1 cellular context compared by ENCODE assay signal in the genomic region with DNA sequence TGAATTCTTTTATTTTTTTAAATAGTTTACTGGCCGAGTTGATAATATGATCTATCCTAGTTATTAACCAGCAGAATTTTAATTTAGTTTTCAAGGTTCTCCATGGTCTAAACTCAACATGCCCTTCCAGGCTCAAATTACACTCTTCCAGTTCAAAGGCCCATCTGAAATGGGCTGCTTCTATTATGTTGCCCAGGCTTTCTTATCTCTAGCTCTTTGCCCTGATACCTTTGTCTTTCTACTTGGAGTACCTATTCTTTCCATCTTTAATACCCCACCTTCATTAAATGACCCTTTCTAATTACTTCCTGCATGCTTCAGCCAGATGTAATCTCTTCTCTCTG.
TF ChIP-seq lines count a peak whose summit lies in the region.

No MANE protein-coding gene starts in this region.

TF ChIP-seq in HepG2, 621 proteins besides CTCF, POLR2A, EP300 and RAD21 (continued from another document):
- no peak for TF ChIP-seq ZFP37 (CRISPR knock-in tag; IDR thresholded peaks at IDR 0.05; ENCODE audit: borderline replicate concordance)
- 0 out of 2 replicates have a peak, but pooled peaks have one; percentile 2 for TF ChIP-seq FOXK1 (CRISPR knock-in tag; IDR thresholded peaks at IDR 0.05; ENCODE audit: borderline replicate concordance, low read depth)
- peak; percentile 74; the same call in 1 of the 2 replicates for TF ChIP-seq SIX1 (CRISPR knock-in tag; IDR thresholded peaks at IDR 0.05; ENCODE audit: borderline replicate concordance)
- TF ChIP-seq RCOR2 (CRISPR knock-in tag; IDR thresholded peaks at IDR 0.05) = peak; percentile 10; the same call in 1 of the 2 replicates
- no peak for TF ChIP-seq RARG (CRISPR knock-in tag; IDR thresholded peaks at IDR 0.05; ENCODE audit: low read depth)
- TF ChIP-seq, protein P1, sequence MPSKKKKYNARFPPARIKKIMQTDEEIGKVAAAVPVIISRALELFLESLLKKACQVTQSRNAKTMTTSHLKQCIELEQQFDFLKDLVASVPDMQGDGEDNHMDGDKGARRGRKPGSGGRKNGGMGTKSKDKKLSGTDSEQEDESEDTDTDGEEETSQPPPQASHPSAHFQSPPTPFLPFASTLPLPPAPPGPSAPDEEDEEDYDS (CRISPR knock-in tag; IDR thresholded peaks at IDR 0.05) = 0 out of 2 replicates have a peak, but pooled peaks have one; percentile 8
- peak; percentile 77; the same call in 1 of the 2 replicates for TF ChIP-seq KDM1A (CRISPR knock-in tag; IDR thresholded peaks at IDR 0.05)
